15 cellular contexts compared by ENCODE assay signal in genomic region chr3:63303238-63303637, GRCh38.
"Had no signal": no experiment of that assay in that cellular context is flagged by ENCODE, and none has a peak within 500 bp of the region (broad histone marks: within the 10 kb centered on the region; RNA-seq: fewer than 3 reads in every experiment).

No MANE protein-coding gene starts in this region.

- H3K36me3 ChIP-seq: heart left ventricle, sigmoid colon, stomach, thoracic aorta, transverse colon had no signal

- ATAC-seq: effector memory CD8-positive, alpha-beta T cell; heart left ventricle; natural killer cell had no signal

- H3K27me3 ChIP-seq: heart left ventricle, sigmoid colon, stomach, transverse colon had no signal

- DNase-seq: effector memory CD8-positive, alpha-beta T cell; erythroblast; heart left ventricle; hypothalamus; kidney glomerular epithelial cell; natural killer cell; posterior cingulate gyrus; sigmoid colon; stimulated activated CD4-positive, alpha-beta T cell treated with anti-CD3 and anti-CD28 coated beads, Interleukin-12 subunit alpha, Interleukin-12 subunit beta, amount 100 ng/mL, for 4 hours; stimulated activated naive CD4-positive, alpha-beta T cell; stomach; substantia nigra; transverse colon had no signal

- H3K4me1 ChIP-seq: heart left ventricle, sigmoid colon, stomach, transverse colon had no signal

- H3K4me3 ChIP-seq: heart left ventricle, sigmoid colon, skin epidermis, stomach, thoracic aorta, transverse colon had no signal

- H3K27ac ChIP-seq: heart left ventricle, sigmoid colon, skin epidermis, stomach, thoracic aorta, transverse colon had no signal

- H3K9me3 ChIP-seq: heart left ventricle, sigmoid colon, stomach, thoracic aorta, transverse colon had no signal
